In genomic region chr10:74500806-74501205, GRCh38 we compare ENCODE assay signal across 17 cellular contexts.
A peak's percentile ranks its signal among the peaks of the same experiment; 100 is the strongest.
DNase-seq lines count a peak whose midpoint lies in the region; ATAC-seq and TF ChIP-seq lines count a peak whose summit lies in the region.
"Had no signal": no experiment of that assay in that cellular context is flagged by ENCODE, and none has a peak within 500 bp of the region (broad histone marks: within the 10 kb centered on the region; RNA-seq: fewer than 3 reads in every experiment).

No MANE protein-coding gene starts in this region.

- H3K9me3 ChIP-seq in GM23248 (ENCODE audit: low read depth): no peaks in the 10 kb centered on the region
- H3K9me3 ChIP-seq in heart right ventricle: peaks cover 0 to 8% (median 0%) of the 10 kb centered on the region in 11 donors
- H3K9me3 ChIP-seq in MM.1S (replicated peaks; ENCODE audit: insufficient read depth, low read length): no peaks in the 10 kb centered on the region
- H3K9me3 ChIP-seq: thyroid gland had no signal

- H2AFZ ChIP-seq in GM23248 (no peak overlapping the region), MM.1S (ENCODE audit: low read length) (no peak overlapping the region)

- TF ChIP-seq CTCF in AG09319 (IDR thresholded peaks at IDR 0.05; ENCODE audit: low read depth, low read length) (no peak), heart right ventricle (IDR thresholded peaks at IDR 0.05) (no peak), MM.1S (IDR thresholded peaks at IDR 0.05; ENCODE audit: low read length) (no peak)

- DNase-seq in AG09319 (ENCODE audit: extremely low read depth, low read depth): peak; percentile 31
- peak; percentile 50 for DNase-seq in GM23248
- DNase-seq in astrocyte of the hippocampus (ENCODE audit: low read depth, low spot score): peak; percentile 7
- peak; percentile 68 for DNase-seq in iris pigment epithelial cell (ENCODE audit: low read depth)
- DNase-seq in DMS153 (lab: John Stamatoyannopoulos, UW): no peak
- no peak for DNase-seq in ACHN
- no peak for DNase-seq in heart right ventricle
- no peak for DNase-seq in MM.1S
- DNase-seq: activated effector memory CD4-positive, alpha-beta T cell treated with Interleukin-2 at 50 U/mL for 16 hours; CD4-positive, CD25-positive, alpha-beta regulatory T cell; left ventricle myocardium superior; naive thymus-derived CD4-positive, alpha-beta T cell; NCI-H2171; retina; stimulated activated CD8-positive, alpha-beta memory T cell treated with anti-CD3 and anti-CD28 coated beads, Interleukin-4, amount 100 ng/mL, for 48 hours; thyroid gland had no signal

- no peaks in the 10 kb centered on the region for H3K27me3 ChIP-seq in GM23248 (replicated peaks; ENCODE audit: insufficient read depth)
- H3K27me3 ChIP-seq in heart right ventricle: no peaks in the 10 kb centered on the region
- H3K27me3 ChIP-seq in MM.1S (replicated peaks; ENCODE audit: insufficient read depth, low read length): no peaks in the 10 kb centered on the region
- H3K27me3 ChIP-seq: cardiac muscle cell, thyroid gland had no signal

- in situ Hi-C loops in GM23248 (cut with MboI) (no loop called here), ACHN (cut with HindIII; ENCODE audit: low pct_ligation_motif_present, low pct_unique_long_range_greater_than_20kb, low sequenced_read_pairs) (no loop called here)

- H3K79me2 ChIP-seq in GM23248 (ENCODE audit: insufficient read depth) (no peaks in the 10 kb centered on the region), MM.1S (ENCODE audit: low read length) (no peaks in the 10 kb centered on the region)

- peaks cover 42% of the 10 kb centered on the region for H3K4me1 ChIP-seq in GM23248 (ENCODE audit: insufficient read depth)
- peaks cover 0 to 27% (median 13%) of the 10 kb centered on the region in 9 donors for H3K4me1 ChIP-seq in heart right ventricle
- no peaks in the 10 kb centered on the region for H3K4me1 ChIP-seq in MM.1S (ENCODE audit: low read length)

- H3K9me2 ChIP-seq in GM23248 (ENCODE audit: insufficient read depth): no peaks in the 10 kb centered on the region
- H3K9me2 ChIP-seq in MM.1S (replicated peaks; ENCODE audit: insufficient read depth, low read length): no peaks in the 10 kb centered on the region

- peak overlapping the region; percentile 35 for H3K4me3 ChIP-seq in GM23248
- H3K4me3 ChIP-seq in heart right ventricle: no peak overlapping the region
- no peak overlapping the region for H3K4me3 ChIP-seq in MM.1S (ENCODE audit: low read length)
- H3K4me3 ChIP-seq: cardiac muscle cell, thyroid gland had no signal

- peak overlapping the region; percentile 40; the same call in 1 of the 2 replicates for H3K9ac ChIP-seq in GM23248
- no peak overlapping the region for H3K9ac ChIP-seq in MM.1S (ENCODE audit: low read length)

- no peaks in the 10 kb centered on the region for H4K20me1 ChIP-seq in GM23248 (ENCODE audit: insufficient read depth)
- H4K20me1 ChIP-seq in MM.1S (ENCODE audit: insufficient read depth, low read length): no peaks in the 10 kb centered on the region

- intact Hi-C loops in heart right ventricle (cut with DNase I): no loop called here

- H3K36me3 ChIP-seq in GM23248 (ENCODE audit: low read depth) (no peaks in the 10 kb centered on the region), heart right ventricle (no peaks in the 10 kb centered on the region), MM.1S (replicated peaks; ENCODE audit: insufficient read depth, low read length) (no peaks in the 10 kb centered on the region)
- H3K36me3 ChIP-seq: cardiac muscle cell, thyroid gland had no signal

- no peak for ATAC-seq in heart right ventricle
- ATAC-seq: left ventricle myocardium superior; naive thymus-derived CD4-positive, alpha-beta T cell had no signal

- H3F3A ChIP-seq in GM23248 (ENCODE audit: insufficient read depth) (peaks cover 36% of the 10 kb centered on the region), MM.1S (ENCODE audit: insufficient read depth, low read length) (no peaks in the 10 kb centered on the region)

- H3K4me2 ChIP-seq in GM23248 (ENCODE audit: unreplicated experiment): peak overlapping the region; percentile 63
- no peak overlapping the region for H3K4me2 ChIP-seq in MM.1S (ENCODE audit: low read depth, low read length)

- H3K27ac ChIP-seq in GM23248 (peak overlapping the region; percentile 26; the same call in 1 of the 2 replicates), heart right ventricle (no peak overlapping the region), MM.1S (ENCODE audit: low read length) (no peak overlapping the region)
- H3K27ac ChIP-seq: cardiac muscle cell had no signal

Comparison
In these comparisons a context has a peak if more than half of its experiments do, and no peak if none do; other contexts are left out.
1. DNase-seq: peak in AG09319 (single experiment), GM23248 (single experiment), astrocyte of the hippocampus (single experiment) and iris pigment epithelial cell (single experiment); none in DMS153 (single experiment), ACHN (single experiment), heart right ventricle (0 of 2) and MM.1S (single experiment).